8 cellular contexts compared by ENCODE assay signal in genomic region chr5:172114875-172115422, GRCh38.
DNase-seq lines count a peak whose midpoint lies in the region; ATAC-seq, FAIRE-seq and TF ChIP-seq lines count a peak whose summit lies in the region.

No MANE protein-coding gene starts in this region.

- peaks cover 3% of the 10 kb centered on the region for H3K9me3 Mint-ChIP-seq in activated B cell treated with CpG ODN at 0.5 μM for 24 hours
- H3K9me3 Mint-ChIP-seq in dendritic cell treated with granulocyte-macrophage colony-stimulating factor and Interleukin-4, amounts not matched to agents 40 ng/mL and 50 ng/mL, for 4 days: no peaks in the 10 kb centered on the region

- no peak for TF ChIP-seq CTCF in activated B cell treated with CpG ODN at 0.5 μM for 24 hours (IDR thresholded peaks at IDR 0.05)

- POLR2A ChIA-PET in activated B cell treated with CpG ODN at 0.5 μM for 24 hours (lab: Charles Lee): interaction anchor here (0.6 to 3.2 kb wide), 9 partner anchors 14 to 72 kb away, joined by 3 to 49 read pairs (median 4); partner anchors contain the start of gene STK10

- intact Hi-C loops in activated B cell treated with CpG ODN at 0.5 μM for 24 hours (cut with micrococcal nuclease): loop anchor here (1.0 to 5.0 kb wide), 4 partner anchors 18 to 942 kb away; partner anchors contain the start of gene CREBRF
- intact Hi-C loops in dendritic cell treated with granulocyte-macrophage colony-stimulating factor and Interleukin-4, amounts not matched to agents 40 ng/mL and 50 ng/mL, for 4 days (cut with micrococcal nuclease): loop anchor here (2.0 to 5.0 kb wide), 2 partner anchors 14 to 37 kb away; no protein-coding TSS in a partner anchor

- ATAC-seq in GM19351 (IDR thresholded peaks at IDR 0.05; ENCODE audit: unreplicated experiment) (peak; percentile 64), HG03196 (IDR thresholded peaks at IDR 0.05; ENCODE audit: unreplicated experiment) (peak; percentile 45), activated B cell treated with CpG ODN at 0.5 μM for 24 hours (ENCODE audit: low read depth) (peak; percentile 49)

- CTCF ChIA-PET in activated B cell treated with CpG ODN at 0.5 μM for 24 hours (lab: Charles Lee): interaction anchor here (1.2 to 1.4 kb wide), 3 partner anchors 10 to 168 kb away, joined by 3 read pairs; no protein-coding TSS in a partner anchor

- peaks cover 70% of the 10 kb centered on the region for H3K4me1 Mint-ChIP-seq in activated B cell treated with CpG ODN at 0.5 μM for 24 hours
- peaks cover 80% of the 10 kb centered on the region for H3K4me1 Mint-ChIP-seq in dendritic cell treated with granulocyte-macrophage colony-stimulating factor and Interleukin-4, amounts not matched to agents 40 ng/mL and 50 ng/mL, for 4 days (ENCODE audit: low read depth)

- H3K27ac Mint-ChIP-seq in activated B cell treated with CpG ODN at 0.5 μM for 24 hours: peak overlapping the region; percentile 95
- peak overlapping the region; percentile 90 for H3K27ac Mint-ChIP-seq in dendritic cell treated with granulocyte-macrophage colony-stimulating factor and Interleukin-4, amounts not matched to agents 40 ng/mL and 50 ng/mL, for 4 days

- FAIRE-seq in urothelium cell line (lab: Jason Lieb, UNC): no peak

- H3K4me3 Mint-ChIP-seq in activated B cell treated with CpG ODN at 0.5 μM for 24 hours: peak overlapping the region; percentile 80
- H3K4me3 Mint-ChIP-seq in dendritic cell treated with granulocyte-macrophage colony-stimulating factor and Interleukin-4, amounts not matched to agents 40 ng/mL and 50 ng/mL, for 4 days: peak overlapping the region; percentile 67

- DNase-seq in activated B cell treated with CpG ODN at 0.5 μM for 24 hours (peak; percentile 67), urothelium cell line (ENCODE audit: low spot score) (no peak), EL (no peak), retina (no peak)
- DNase-seq in stimulated activated CD4-positive, alpha-beta T cell treated with anti-CD3 and anti-CD28 coated beads, Interleukin-2, amount 100 ng/mL, for 24 hours: peak; percentile 80 to 84

- H3K27me3 Mint-ChIP-seq in activated B cell treated with CpG ODN at 0.5 μM for 24 hours: no peaks in the 10 kb centered on the region
- H3K27me3 Mint-ChIP-seq in dendritic cell treated with granulocyte-macrophage colony-stimulating factor and Interleukin-4, amounts not matched to agents 40 ng/mL and 50 ng/mL, for 4 days: no peaks in the 10 kb centered on the region

- peaks cover 53% of the 10 kb centered on the region for H3K36me3 Mint-ChIP-seq in activated B cell treated with CpG ODN at 0.5 μM for 24 hours (ENCODE audit: low read depth)
- peaks cover 77% of the 10 kb centered on the region for H3K36me3 Mint-ChIP-seq in dendritic cell treated with granulocyte-macrophage colony-stimulating factor and Interleukin-4, amounts not matched to agents 40 ng/mL and 50 ng/mL, for 4 days (ENCODE audit: low read depth)

Comparison
In these comparisons a context has a peak if more than half of its experiments do, and no peak if none do; other contexts are left out.
1. DNase-seq: peak in activated B cell treated with CpG ODN at 0.5 μM for 24 hours (single experiment) and stimulated activated CD4-positive, alpha-beta T cell treated with anti-CD3 and anti-CD28 coated beads, Interleukin-2, amount 100 ng/mL, for 24 hours (2 of 2); none in urothelium cell line (single experiment), EL (single experiment) and retina (single experiment).
2. Peak in every context shown above with its lines, with median percentiles within 50 percentile points of each other: ATAC-seq.